Comparison of ENCODE assay signal across 11 cellular contexts in genomic region chr21:26115899-26116298, GRCh38. TPM values are rescaled to one million over a fixed set of nuclear protein-coding genes. Genes with fewer than 3 reads are reported as not detected.
A peak's percentile ranks its signal among the peaks of the same experiment; 100 is the strongest.
DNase-seq lines count a peak whose midpoint lies in the region; ATAC-seq and TF ChIP-seq lines count a peak whose summit lies in the region.
"Had no signal": no experiment of that assay in that cellular context is flagged by ENCODE, and none has a peak within 500 bp of the region (broad histone marks: within the 10 kb centered on the region; RNA-seq: fewer than 3 reads in every experiment).

No MANE protein-coding gene starts in this region.

- in situ Hi-C loops in transverse colon (cut with MboI; ENCODE audit: low pct_ligation_motif_present in 1 of 4, low pct_unique_long_range_greater_than_20kb in 1 of 4, low sequenced_read_pairs in 3 of 4): no loop called here

- H3K4me1 ChIP-seq in transverse colon: peaks cover 0 to 25% (median 13%) of the 10 kb centered on the region in 4 donors

- no peak for TF ChIP-seq CTCF in transverse colon (IDR thresholded peaks at IDR 0.05)

- no peaks in the 10 kb centered on the region for H3K27me3 ChIP-seq in transverse colon

- H3K4me3 ChIP-seq in transverse colon: no peak overlapping the region
- H3K4me3 ChIP-seq: GM12878, thoracic aorta had no signal

- ATAC-seq in HG02588 (IDR thresholded peaks at IDR 0.05; ENCODE audit: unreplicated experiment): no peak
- no peak for ATAC-seq in GM19467 (IDR thresholded peaks at IDR 0.05; ENCODE audit: unreplicated experiment)
- ATAC-seq: GM12878 had no signal

- intact Hi-C loops in transverse colon (cut with DNase I; ENCODE audit: low total_unique reads): no loop called here

- 19 to 33% methylated on average over 2 of the region's 2 CpGs for WGBS in transverse colon (ENCODE audit: low coverage in 1 of 2), 2 donors

- no peak for TF ChIP-seq EP300 in transverse colon (IDR thresholded peaks at IDR 0.05; ENCODE audit: low read depth)

- peak overlapping the region; percentile 37 to 50 (median 42) for H3K27ac ChIP-seq in transverse colon
- H3K27ac ChIP-seq: thoracic aorta had no signal

- TF ChIP-seq POLR2A in transverse colon (IDR thresholded peaks at IDR 0.05): no peak

- H3K9me3 ChIP-seq in transverse colon: no peaks in the 10 kb centered on the region
- H3K9me3 ChIP-seq: thoracic aorta had no signal

- H3K36me3 ChIP-seq in transverse colon: peaks cover 0 to 6% (median 1%) of the 10 kb centered on the region in 4 donors
- H3K36me3 ChIP-seq: thoracic aorta had no signal

- peak in 2 of 3 experiments; percentile 25 to 75 for DNase-seq in NCI-H1417 (lab: John Stamatoyannopoulos, UW)
- no peak for DNase-seq in NCI-H1417 treated with DMSO at 0.1 percent for 48 hours (lab: John Stamatoyannopoulos, UW)
- peak; percentile 36 for DNase-seq in brain pericyte (ENCODE audit: low read depth, low spot score)
- DNase-seq in iris pigment epithelial cell (ENCODE audit: low read depth): peak; percentile 49
- DNase-seq in transverse colon: no peak
- no peak for DNase-seq in stimulated activated CD4-positive, alpha-beta T cell treated with anti-CD3 and anti-CD28 coated beads, Interleukin-15, amount 100 ng/mL, for 24 hours
- DNase-seq: 8988T had no signal

RNA-seq across cellular contexts. Expression of gene APP, which starts 54.7 kb away (rescaled TPM):
- 1,000 to 10,000 TPM in 1 of 4 donors, 100 to 1,000 TPM in 3; 471 to 1,291 (median 672) TPM for total RNA-seq in transverse colon

Comparison
In these comparisons a context has a peak if more than half of its experiments do, and no peak if none do; other contexts are left out.
1. DNase-seq: peak in NCI-H1417 (2 of 3), brain pericyte (single experiment) and iris pigment epithelial cell (single experiment); none in NCI-H1417 treated with DMSO at 0.1 percent for 48 hours (single experiment), transverse colon (single experiment) and stimulated activated CD4-positive, alpha-beta T cell treated with anti-CD3 and anti-CD28 coated beads, Interleukin-15, amount 100 ng/mL, for 24 hours (single experiment).